Comparison of ENCODE assay signal across 11 cellular contexts in the genomic region with DNA sequence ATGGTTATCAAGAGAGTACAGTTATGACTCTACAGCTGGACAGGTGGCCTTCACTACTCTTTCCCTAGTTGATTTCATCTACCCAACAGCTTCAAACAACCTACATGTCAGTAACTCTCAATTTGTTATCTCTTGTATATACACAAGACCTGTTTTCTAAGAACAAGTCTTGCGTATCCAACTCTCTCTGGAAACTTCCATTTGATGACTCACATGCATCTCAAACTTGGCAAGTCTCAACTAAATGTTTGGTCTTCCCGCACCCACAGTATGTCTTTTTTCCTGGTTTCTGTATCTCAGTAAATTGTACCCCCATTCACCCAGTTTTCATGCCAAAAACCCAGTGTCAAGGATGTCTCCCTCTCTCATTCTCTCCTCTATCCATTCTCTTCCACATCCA.
"Had no signal": no experiment of that assay in that cellular context is flagged by ENCODE, and none has a peak within 500 bp of the region (broad histone marks: within the 10 kb centered on the region; RNA-seq: fewer than 3 reads in every experiment).

No MANE protein-coding gene starts in this region.

- ATAC-seq: body of pancreas, left lung, WTC11 had no signal

- H3K4me3 ChIP-seq: body of pancreas, left lung, sigmoid colon, stomach, thoracic aorta had no signal

- DNase-seq: activated CD4-positive, alpha-beta T cell treated with anti-CD3 and anti-CD28 coated beads for 48 hours; activated naive CD4-positive, alpha-beta T cell treated with Interleukin-2 at 50 U/mL for 16 hours; body of pancreas; immature natural killer cell; left lung; mesendoderm; sigmoid colon; stimulated activated CD4-positive, alpha-beta T cell treated with anti-CD3 and anti-CD28 coated beads, Interleukin-4, amount 100 ng/mL, for 1 hour; stomach had no signal
